ENCODE assay signal across 2 cellular contexts in genomic region chr17:82437325-82437668, GRCh38.
TF ChIP-seq lines count a peak whose summit lies in the region.

No MANE protein-coding gene starts in this region.

TF ChIP-seq in SK-N-SH, 30 proteins besides CTCF, POLR2A, EP300 and RAD21 (continued from another document):
- TF ChIP-seq, protein P1, sequence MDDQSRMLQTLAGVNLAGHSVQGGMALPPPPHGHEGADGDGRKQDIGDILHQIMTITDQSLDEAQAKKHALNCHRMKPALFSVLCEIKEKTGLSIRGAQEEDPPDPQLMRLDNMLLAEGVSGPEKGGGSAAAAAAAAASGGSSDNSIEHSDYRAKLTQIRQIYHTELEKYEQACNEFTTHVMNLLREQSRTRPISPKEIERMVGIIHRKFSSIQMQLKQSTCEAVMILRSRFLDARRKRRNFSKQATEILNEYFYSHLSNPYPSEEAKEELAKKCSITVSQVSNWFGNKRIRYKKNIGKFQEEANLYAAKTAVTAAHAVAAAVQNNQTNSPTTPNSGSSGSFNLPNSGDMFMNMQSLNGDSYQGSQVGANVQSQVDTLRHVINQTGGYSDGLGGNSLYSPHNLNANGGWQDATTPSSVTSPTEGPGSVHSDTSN (IDR thresholded peaks at IDR 0.05): no peak
- no peak for TF ChIP-seq NFIC (IDR thresholded peaks at IDR 0.05; ENCODE audit: borderline replicate concordance)
- TF ChIP-seq EZH2phosphoT487 (IDR thresholded peaks at IDR 0.05; ENCODE audit: borderline replicate concordance, low read depth): no peak
- no peak for TF ChIP-seq TEAD4 (IDR thresholded peaks at IDR 0.05; ENCODE audit: borderline replicate concordance, insufficient read depth)

TF ChIP-seq in SK-N-SH treated with all-trans-retinoic acid at 6 μM for 48 hours, 23 proteins besides CTCF, POLR2A, EP300 and RAD21 (continued from another document):
- TF ChIP-seq, protein P2, sequence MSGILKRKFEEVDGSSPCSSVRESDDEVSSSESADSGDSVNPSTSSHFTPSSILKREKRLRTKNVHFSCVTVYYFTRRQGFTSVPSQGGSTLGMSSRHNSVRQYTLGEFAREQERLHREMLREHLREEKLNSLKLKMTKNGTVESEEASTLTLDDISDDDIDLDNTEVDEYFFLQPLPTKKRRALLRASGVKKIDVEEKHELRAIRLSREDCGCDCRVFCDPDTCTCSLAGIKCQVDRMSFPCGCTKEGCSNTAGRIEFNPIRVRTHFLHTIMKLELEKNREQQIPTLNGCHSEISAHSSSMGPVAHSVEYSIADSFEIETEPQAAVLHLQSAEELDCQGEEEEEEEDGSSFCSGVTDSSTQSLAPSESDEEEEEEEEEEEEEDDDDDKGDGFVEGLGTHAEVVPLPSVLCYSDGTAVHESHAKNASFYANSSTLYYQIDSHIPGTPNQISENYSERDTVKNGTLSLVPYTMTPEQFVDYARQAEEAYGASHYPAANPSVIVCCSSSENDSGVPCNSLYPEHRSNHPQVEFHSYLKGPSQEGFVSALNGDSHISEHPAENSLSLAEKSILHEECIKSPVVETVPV (CRISPR knock-in tag; IDR thresholded peaks at IDR 0.05): no peak
- TF ChIP-seq SNAI2 (CRISPR knock-in tag; IDR thresholded peaks at IDR 0.05): no peak
